In the genomic region with DNA sequence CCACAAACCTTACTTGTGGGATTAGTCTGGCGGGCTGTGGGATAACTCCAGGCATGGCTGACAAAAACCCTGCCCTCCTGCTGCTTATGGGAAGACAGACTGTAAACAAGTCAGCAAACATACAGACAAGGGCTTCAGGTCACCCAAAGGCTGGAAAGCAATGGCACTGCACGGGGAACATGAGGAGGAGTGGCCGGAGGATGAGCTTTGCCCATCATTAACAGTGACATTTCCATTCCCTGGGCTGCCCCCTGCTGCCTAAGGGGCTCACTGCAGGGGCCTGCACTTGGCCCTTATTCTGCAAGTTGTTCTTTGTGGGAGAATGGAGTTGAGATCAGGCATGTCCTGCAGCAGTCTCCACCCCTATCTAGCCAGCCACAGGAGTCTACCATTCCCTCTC, we compare ENCODE assay signal across 11 cellular contexts.
DNase-seq lines count a peak whose midpoint lies in the region; ATAC-seq and TF ChIP-seq lines count a peak whose summit lies in the region.
"Had no signal": no experiment of that assay in that cellular context is flagged by ENCODE, and none has a peak within 500 bp of the region (broad histone marks: within the 10 kb centered on the region; RNA-seq: fewer than 3 reads in every experiment).

No MANE protein-coding gene starts in this region.

- no peaks in the 10 kb centered on the region for H4K20me1 ChIP-seq in MM.1S (ENCODE audit: insufficient read depth, low read length)

- no peak overlapping the region for H3K27ac ChIP-seq in MM.1S (ENCODE audit: low read length)

- no peaks in the 10 kb centered on the region; the same call in 1 of the 2 replicates for H3K27me3 ChIP-seq in MM.1S (replicated peaks; ENCODE audit: insufficient read depth, low read length)

- DNase-seq in DMS 273 (lab: John Stamatoyannopoulos, UW; ENCODE audit: unreplicated experiment) (peak; percentile 19), DMS 273 treated with DMSO at 0.1 percent for 48 hours (lab: John Stamatoyannopoulos, UW) (no peak), MM.1S (no peak), fibroblast of the aortic adventitia (ENCODE audit: low read depth) (peak; percentile 22), sciatic nerve (ENCODE audit: low spot score) (no peak), cerebellar cortex (ENCODE audit: low spot score) (no peak)
- no peak for DNase-seq in central memory CD4-positive, alpha-beta T cell
- DNase-seq: activated gamma-delta T cell treated with Interleukin-2 at 50 U/mL for 16 hours, NCI-H1436 had no signal

- no peaks in the 10 kb centered on the region for H3K9me3 ChIP-seq in MM.1S (replicated peaks; ENCODE audit: insufficient read depth, low read length)

- H3F3A ChIP-seq in MM.1S (ENCODE audit: insufficient read depth, low read length), result no peaks in the 10 kb centered on the region

- H3K4me3 ChIP-seq in MM.1S (ENCODE audit: low read length) (no peak overlapping the region), fibroblast of the aortic adventitia (ENCODE audit: low read depth, low read length) (no peak overlapping the region)
- H3K4me3 ChIP-seq: mucosa of descending colon had no signal

- no peaks in the 10 kb centered on the region for H3K79me2 ChIP-seq in MM.1S (ENCODE audit: low read length)

- H3K4me2 ChIP-seq in MM.1S (ENCODE audit: low read depth, low read length), result no peak overlapping the region

- intact Hi-C loops in sciatic nerve (cut with DNase I), result no loop called here

- H3K9me2 ChIP-seq in MM.1S (replicated peaks; ENCODE audit: insufficient read depth, low read length), result no peaks in the 10 kb centered on the region

- no peak overlapping the region for H3K9ac ChIP-seq in MM.1S (ENCODE audit: low read length)

- ATAC-seq in sciatic nerve (peak; percentile 33), GM21360 (IDR thresholded peaks at IDR 0.05; ENCODE audit: unreplicated experiment) (no peak)
- ATAC-seq: mucosa of descending colon had no signal

- H2AFZ ChIP-seq in MM.1S (ENCODE audit: low read length), result no peak overlapping the region

- TF ChIP-seq CTCF in MM.1S (IDR thresholded peaks at IDR 0.05; ENCODE audit: low read length) (peak; percentile 32), fibroblast of the aortic adventitia (IDR thresholded peaks at IDR 0.05; ENCODE audit: insufficient read depth, low read length) (peak; percentile 61)

- no peaks in the 10 kb centered on the region for H3K4me1 ChIP-seq in MM.1S (ENCODE audit: low read length)

- no peaks in the 10 kb centered on the region for H3K36me3 ChIP-seq in MM.1S (replicated peaks; ENCODE audit: insufficient read depth, low read length)

Comparison
In these comparisons a context has a peak if more than half of its experiments do, and no peak if none do; other contexts are left out.
1. DNase-seq: peak in DMS 273 (single experiment) and fibroblast of the aortic adventitia (single experiment); none in DMS 273 treated with DMSO at 0.1 percent for 48 hours (single experiment), MM.1S (single experiment), sciatic nerve (single experiment), cerebellar cortex (single experiment) and central memory CD4-positive, alpha-beta T cell (single experiment).